10 cellular contexts compared by ENCODE assay signal in genomic region chr22:41229215-41229614, GRCh38. TPM values are rescaled to one million over a fixed set of nuclear protein-coding genes. Genes with fewer than 3 reads are reported as not detected.
"Had no signal": no experiment of that assay in that cellular context is flagged by ENCODE, and none has a peak within 500 bp of the region (broad histone marks: within the 10 kb centered on the region; RNA-seq: fewer than 3 reads in every experiment).

No MANE protein-coding gene starts in this region.

- H3K4me1 ChIP-seq: HAP-1 had no signal

- H3K27ac Mint-ChIP-seq: HFFc6 had no signal

- H3K27ac ChIP-seq: GM23248, HL-60 had no signal

- DNase-seq: GM23248, GOT3, HFFc6, IMR-90 had no signal

- ATAC-seq: HCT116 had no signal

- H3K9ac ChIP-seq: GM23248 had no signal

- H3K4me3 Mint-ChIP-seq: HFFc6 had no signal

- H2AFZ ChIP-seq: GM23248 had no signal

- H3K9me3 ChIP-seq: HAP-1 had no signal

- H3K4me3 ChIP-seq: GM23248, HAP-1 had no signal

- H3K9me3 Mint-ChIP-seq: HFFc6 had no signal

RNA-seq across cellular contexts. Expression of gene CHADL, which starts 11.5 kb away (rescaled TPM):
- total RNA-seq: H4, H7, HT-29 had no signal
